13 cellular contexts compared by ENCODE assay signal in the genomic region with DNA sequence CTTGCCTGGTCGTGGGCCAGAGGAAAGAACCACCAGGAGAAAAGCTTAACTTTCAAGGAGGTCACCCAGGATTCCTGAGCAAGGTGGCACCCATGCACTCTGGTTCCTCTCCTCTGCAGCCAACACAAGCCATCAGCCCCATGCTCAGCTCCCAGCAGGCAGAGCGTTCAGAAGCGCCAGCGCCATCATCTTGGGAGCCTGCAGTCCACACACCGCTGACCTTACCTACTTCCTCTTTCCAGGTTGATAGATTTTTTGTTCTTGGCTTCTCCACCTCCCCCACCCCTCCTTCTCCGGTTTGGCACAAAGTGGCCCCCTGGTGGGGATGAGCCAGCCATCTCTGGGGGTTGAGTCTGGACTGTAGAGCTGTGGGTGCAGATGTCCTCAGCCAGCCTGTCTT. TPM values are rescaled to one million over a fixed set of nuclear protein-coding genes. Genes with fewer than 3 reads are reported as not detected.
DNase-seq lines count a peak whose midpoint lies in the region; ATAC-seq and TF ChIP-seq lines count a peak whose summit lies in the region.
"Had no signal": no experiment of that assay in that cellular context is flagged by ENCODE, and none has a peak within 500 bp of the region (broad histone marks: within the 10 kb centered on the region; RNA-seq: fewer than 3 reads in every experiment).

No MANE protein-coding gene starts in this region.

- no peak for ATAC-seq in GM19023 (IDR thresholded peaks at IDR 0.05; ENCODE audit: unreplicated experiment)
- ATAC-seq in heart left ventricle: no peak
- ATAC-seq: activated CD4-positive, CD25-positive, alpha-beta regulatory T cell treated with anti-CD3 and anti-CD28 coated beads, Interleukin-2, amount 50 U/mL, for 24 hours; activated T-cell treated with anti-CD3 and anti-CD28 coated beads, Interleukin-2, amount 50 U/mL, for 72 hours had no signal

- H3K9ac ChIP-seq in BLaER1: no peak overlapping the region

- intact Hi-C loops in testis (cut with DNase I; ENCODE audit: low total_unique reads) (no loop called here), heart left ventricle (cut with DNase I) (no loop called here)

- CTCF ChIA-PET in HEK293 (lab: Yijun Ruan, JAX): interaction anchor here (0.6 to 1.8 kb wide), 4 partner anchors 32 to 64 kb away, joined by 3 to 5 read pairs (median 4); no protein-coding TSS in a partner anchor

- peak overlapping the region; percentile 90; the same call in 1 of the 2 replicates for H3K4me2 ChIP-seq in BLaER1

- DNase-seq in SIG-M5 treated with dmso at 0.1 percent for 504 hours (lab: John Stamatoyannopoulos, UW; ENCODE audit: unreplicated experiment): peak; percentile 78
- DNase-seq in testis: no peak
- no peak for DNase-seq in heart left ventricle
- no peak for DNase-seq in NCI-H526 treated with DMSO at 0.1 percent for 48 hours (lab: John Stamatoyannopoulos, UW)
- DNase-seq: activated T-cell treated with anti-CD3 and anti-CD28 coated beads, Interleukin-2, amount 50 U/mL, for 72 hours; aorta; NCI-H187 treated with DMSO at 0.1 percent for 48 hours had no signal

- H3K9me3 ChIP-seq in BLaER1 (no peaks in the 10 kb centered on the region), HEK293 (ENCODE audit: control insufficient read depth, insufficient read depth, low read depth, low read length) (no peaks in the 10 kb centered on the region), iPS-18c (ENCODE audit: control insufficient read depth, insufficient read depth, low read length) (no peaks in the 10 kb centered on the region), testis (no peaks in the 10 kb centered on the region), heart left ventricle (no peaks in the 10 kb centered on the region)
- H3K9me3 ChIP-seq: prostate gland had no signal

- TF ChIP-seq CTCF in HEK293 (tag by site-specific recombination; IDR thresholded peaks at IDR 0.05) (no peak), testis (IDR thresholded peaks at IDR 0.05) (no peak), heart left ventricle (IDR thresholded peaks at IDR 0.05) (no peak)

- H3K27me3 ChIP-seq in BLaER1 (peaks cover 82% of the 10 kb centered on the region), testis (no peaks in the 10 kb centered on the region), heart left ventricle (peaks cover 18 to 62% (median 30%) of the 10 kb centered on the region in 9 donors)

- peaks cover 25% of the 10 kb centered on the region for H4K20me1 ChIP-seq in BLaER1

- H3K36me3 ChIP-seq in BLaER1 (no peaks in the 10 kb centered on the region), HEK293 (ENCODE audit: control insufficient read depth in 2 of 2, insufficient read depth in 1 of 2, low read length in 2 of 2) (no peaks in the 10 kb centered on the region), testis (ENCODE audit: low read depth, missing control alignments) (no peaks in the 10 kb centered on the region), heart left ventricle (no peaks in the 10 kb centered on the region)
- H3K36me3 ChIP-seq: prostate gland had no signal

- no peak overlapping the region for H3K27ac ChIP-seq in BLaER1
- H3K27ac ChIP-seq in HEK293 (ENCODE audit: extremely low read depth, low read depth, low read length): no peak overlapping the region
- no peak overlapping the region for H3K27ac ChIP-seq in testis
- H3K27ac ChIP-seq in heart left ventricle: no peak overlapping the region
- H3K27ac ChIP-seq: prostate gland had no signal

- no peak for TF ChIP-seq POLR2A in testis (IDR thresholded peaks at IDR 0.05)
- no peak for TF ChIP-seq POLR2A in heart left ventricle (IDR thresholded peaks at IDR 0.05)

- POLR2A ChIA-PET in HEK293 (lab: Yijun Ruan, JAX): interaction anchor here (0.6 kb wide), 2 partner anchors 24 to 67 kb away, joined by 4 read pairs; no protein-coding TSS in a partner anchor

- whole genome bisulfite sequencing in testis, 2 donors: 63 to 77% methylated on average over 6 of the region's 6 CpGs
- 66 to 80% (median 74%) methylated on average over 6 of the region's 6 CpGs for WGBS in heart left ventricle, 4 donors

- H3K4me1 ChIP-seq in BLaER1: peaks cover 40% of the 10 kb centered on the region
- no peaks in the 10 kb centered on the region for H3K4me1 ChIP-seq in HEK293 (ENCODE audit: control insufficient read depth, insufficient read depth, low read length)
- H3K4me1 ChIP-seq in testis: no peaks in the 10 kb centered on the region
- H3K4me1 ChIP-seq in heart left ventricle: peaks cover 0 to 33% (median 13%) of the 10 kb centered on the region in 12 donors

- H3K4me3 ChIP-seq in BLaER1 (no peak overlapping the region), HEK293 (ENCODE audit: low read depth, low read length) (no peak overlapping the region), iPS-18c (ENCODE audit: insufficient read depth, low read depth, low read length) (peak overlapping the region; percentile 85), testis (no peak overlapping the region), heart left ventricle (no peak overlapping the region)
- H3K4me3 ChIP-seq: prostate gland had no signal

TF ChIP-seq in HEK293, 187 proteins besides CTCF, POLR2A, EP300 and RAD21 (continues in another document):
- TF ChIP-seq PRDM2 (tag by site-specific recombination; IDR thresholded peaks at IDR 0.05; ENCODE audit: borderline replicate concordance) (no peak), ZNF169 (tag by site-specific recombination; IDR thresholded peaks at IDR 0.05) (no peak), ZNF473 (tag by site-specific recombination; IDR thresholded peaks at IDR 0.05) (no peak), ZNF426 (tag by site-specific recombination; IDR thresholded peaks at IDR 0.05) (no peak), SP3 (tag by site-specific recombination; IDR thresholded peaks at IDR 0.05) (no peak), ZNF423 (tag by site-specific recombination; IDR thresholded peaks at IDR 0.05) (0 out of 2 replicates have a peak, but pooled peaks have one; percentile 39), ZBTB26 (tag by site-specific recombination; optimal IDR thresholded peaks at IDR 0.05) (no peak)

RNA-seq across cellular contexts. Expression of gene WDR86, which starts 1.7 kb away (rescaled TPM):
- 10 to 100 TPM in 1 of 2 donors, 1 to 10 TPM in 1; 9.6 to 20.3 TPM for total RNA-seq in testis
- 2.8 TPM for polyA plus RNA-seq in testis (ENCODE audit: insufficient read depth, low read depth, low replicate concordance)
- 1 to 10 TPM in 2 of 9 donors, under 1 TPM in 4, not detected in 3; 0.37 to 1.7 (median 0.52) TPM for total RNA-seq in heart left ventricle
- not detected for polyA plus RNA-seq in heart left ventricle

RNA-seq across cellular contexts. Expression of gene CRYGN, which starts 28.4 kb away (rescaled TPM):
- total RNA-seq in testis (1 to 10 TPM in 1 of 2 donors, under 1 TPM in 1; 0.62 to 1.7 TPM), heart left ventricle (under 1 TPM in 1 of 9 donors, not detected in 8; 0.52 TPM)
- polyA plus RNA-seq in testis (ENCODE audit: insufficient read depth, low read depth, low replicate concordance) (0.44 TPM), heart left ventricle (under 1 TPM in 1 of 2 donors, not detected in 1; 0.50 TPM)
- total RNA-seq: prostate gland had no signal
